1 cellular context compared by ENCODE assay signal in genomic region chr19:792361-792885, GRCh38.
TF ChIP-seq lines count a peak whose summit lies in the region.

No MANE protein-coding gene starts in this region.

TF ChIP-seq in K562, 482 proteins besides CTCF, POLR2A, EP300 and RAD21 (continued from another document):
- no peak for TF ChIP-seq ZBTB40 (IDR thresholded peaks at IDR 0.05)
- TF ChIP-seq ZBTB40 (CRISPR knock-in tag; IDR thresholded peaks at IDR 0.05), result no peak
- TF ChIP-seq ZNF3 (CRISPR knock-in tag; IDR thresholded peaks at IDR 0.05), result no peak
- TF ChIP-seq DMBX1 (CRISPR knock-in tag; IDR thresholded peaks at IDR 0.05; ENCODE audit: borderline replicate concordance), result no peak
- no peak for TF ChIP-seq SFPQ (IDR thresholded peaks at IDR 0.05; ENCODE audit: low read depth, low read length)
- TF ChIP-seq ADNP (tag; IDR thresholded peaks at IDR 0.05), result no peak
- TF ChIP-seq TEAD2 (tag; IDR thresholded peaks at IDR 0.05), result no peak
- TF ChIP-seq ZNF592 (IDR thresholded peaks at IDR 0.05), result peak; percentile 59
- no peak for TF ChIP-seq EP400 (IDR thresholded peaks at IDR 0.05)
- TF ChIP-seq PHB (CRISPR knock-in tag; IDR thresholded peaks at IDR 0.05), result no peak
- no peak for TF ChIP-seq RBM34 (IDR thresholded peaks at IDR 0.05; ENCODE audit: borderline replicate concordance, insufficient read depth, low read length)
- no peak for TF ChIP-seq DLX4 (CRISPR knock-in tag; IDR thresholded peaks at IDR 0.05)
- TF ChIP-seq ZBTB1 (CRISPR knock-in tag; IDR thresholded peaks at IDR 0.05; ENCODE audit: borderline replicate concordance, low read depth), result no peak
- TF ChIP-seq ELF2 (CRISPR knock-in tag; IDR thresholded peaks at IDR 0.05), result no peak
- no peak for TF ChIP-seq ESRRB (CRISPR knock-in tag; IDR thresholded peaks at IDR 0.05; ENCODE audit: borderline replicate concordance)
- TF ChIP-seq E2F5 (CRISPR knock-in tag; IDR thresholded peaks at IDR 0.05), result no peak
- no peak for TF ChIP-seq GTF2A2 (tag; IDR thresholded peaks at IDR 0.05)
- TF ChIP-seq ARID1B (IDR thresholded peaks at IDR 0.05), result no peak
- no peak for TF ChIP-seq XRCC5 (IDR thresholded peaks at IDR 0.05; ENCODE audit: low read depth, low read length)
- peak; percentile 24; the same call in 1 of the 2 replicates for TF ChIP-seq ZNF589 (CRISPR knock-in tag; IDR thresholded peaks at IDR 0.05; ENCODE audit: low read depth)
- no peak for TF ChIP-seq ZNF124 (CRISPR knock-in tag; IDR thresholded peaks at IDR 0.05)
- TF ChIP-seq SP2 (IDR thresholded peaks at IDR 0.05; ENCODE audit: extremely low read depth, low read depth, low read length, poor library complexity, severe bottlenecking), result no peak
- TF ChIP-seq GMEB1 (CRISPR knock-in tag; IDR thresholded peaks at IDR 0.05), result no peak
- TF ChIP-seq ILF3 (IDR thresholded peaks at IDR 0.05; ENCODE audit: borderline replicate concordance), result no peak
